Comparison of ENCODE assay signal across 13 cellular contexts in the genomic region with DNA sequence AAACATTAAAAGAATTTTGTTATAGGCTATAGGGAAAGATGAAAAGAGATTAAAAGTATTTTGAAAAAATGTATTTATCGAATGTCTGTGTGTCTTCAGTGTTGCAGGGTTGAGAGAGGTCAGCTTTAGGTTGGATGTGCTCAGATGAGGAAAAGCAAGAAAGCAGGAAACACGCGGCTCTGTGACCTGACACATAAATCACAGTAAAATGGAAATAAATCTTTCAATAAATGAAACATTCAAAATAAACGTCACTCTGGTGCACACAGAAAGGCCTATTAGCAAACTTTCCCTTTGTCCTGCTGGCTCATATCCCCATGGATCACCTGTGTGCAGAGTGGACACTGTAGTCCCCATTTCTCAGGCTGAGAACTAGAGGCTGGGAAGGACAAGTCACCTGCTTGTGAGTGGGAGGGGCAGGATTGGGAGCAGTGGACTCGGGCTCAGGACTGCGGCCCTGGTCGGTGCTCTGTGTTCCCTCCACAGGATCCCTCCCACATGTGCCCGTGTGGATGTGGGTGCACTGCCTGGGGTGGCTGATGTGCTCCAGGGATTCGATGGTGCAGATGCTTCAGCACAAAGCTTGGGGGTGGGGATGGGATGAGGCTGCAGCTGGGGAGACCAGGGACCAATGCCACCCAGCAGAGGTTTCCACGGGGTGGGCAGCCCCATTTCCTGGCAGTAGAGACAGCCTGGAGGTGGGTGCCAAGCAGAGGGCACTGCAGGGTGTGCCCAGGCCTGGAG.
"Had no signal": no experiment of that assay in that cellular context is flagged by ENCODE, and none has a peak within 500 bp of the region (broad histone marks: within the 10 kb centered on the region; RNA-seq: fewer than 3 reads in every experiment).

No MANE protein-coding gene starts in this region.

- H3K4me3 Mint-ChIP-seq: activated naive CD8-positive, alpha-beta T cell treated with anti-CD3 and anti-CD28 coated beads, Interleukin-2, amount 50 U/mL, for 24 hours; activated T-cell treated with anti-CD3 and anti-CD28 coated beads, Interleukin-2, amount 50 U/mL, for 4 hours; dendritic cell treated with granulocyte-macrophage colony-stimulating factor and Interleukin-4, amounts not matched to agents 40 ng/mL and 50 ng/mL, for 4 days; neural crest cell had no signal

- H3K4me3 ChIP-seq: ovary, stomach, testis, upper lobe of left lung had no signal

- DNase-seq: activated naive CD8-positive, alpha-beta T cell treated with anti-CD3 and anti-CD28 coated beads, Interleukin-2, amount 50 U/mL, for 24 hours; activated T-cell treated with anti-CD3 and anti-CD28 coated beads, Interleukin-2, amount 50 U/mL, for 4 hours; aorta; effector memory CD4-positive, alpha-beta T cell; foreskin melanocyte; ovary; stomach; T-helper 9 cell; testis had no signal

- H3K27ac ChIP-seq: ovary, stomach, testis had no signal

- H3K4me1 Mint-ChIP-seq: neural crest cell had no signal

- H3K9me3 Mint-ChIP-seq: activated naive CD8-positive, alpha-beta T cell treated with anti-CD3 and anti-CD28 coated beads, Interleukin-2, amount 50 U/mL, for 24 hours; activated T-cell treated with anti-CD3 and anti-CD28 coated beads, Interleukin-2, amount 50 U/mL, for 4 hours; dendritic cell treated with granulocyte-macrophage colony-stimulating factor and Interleukin-4, amounts not matched to agents 40 ng/mL and 50 ng/mL, for 4 days; neural crest cell had no signal

- H3K27me3 Mint-ChIP-seq: activated naive CD8-positive, alpha-beta T cell treated with anti-CD3 and anti-CD28 coated beads, Interleukin-2, amount 50 U/mL, for 24 hours had no signal

- H3K27ac Mint-ChIP-seq: activated naive CD8-positive, alpha-beta T cell treated with anti-CD3 and anti-CD28 coated beads, Interleukin-2, amount 50 U/mL, for 24 hours; dendritic cell treated with granulocyte-macrophage colony-stimulating factor and Interleukin-4, amounts not matched to agents 40 ng/mL and 50 ng/mL, for 4 days had no signal

- H3K9me3 ChIP-seq: ovary, stomach, testis, upper lobe of left lung had no signal

- ATAC-seq: activated naive CD8-positive, alpha-beta T cell treated with anti-CD3 and anti-CD28 coated beads, Interleukin-2, amount 50 U/mL, for 24 hours; activated T-cell treated with anti-CD3 and anti-CD28 coated beads, Interleukin-2, amount 50 U/mL, for 4 hours; sciatic nerve had no signal

- H3K27me3 ChIP-seq: ovary, testis, upper lobe of left lung had no signal

- H3K4me1 ChIP-seq: stomach, testis, upper lobe of left lung had no signal

- H3K36me3 ChIP-seq: ovary, stomach, upper lobe of left lung had no signal
